ENCODE assay signal across 8 cellular contexts in the genomic region with DNA sequence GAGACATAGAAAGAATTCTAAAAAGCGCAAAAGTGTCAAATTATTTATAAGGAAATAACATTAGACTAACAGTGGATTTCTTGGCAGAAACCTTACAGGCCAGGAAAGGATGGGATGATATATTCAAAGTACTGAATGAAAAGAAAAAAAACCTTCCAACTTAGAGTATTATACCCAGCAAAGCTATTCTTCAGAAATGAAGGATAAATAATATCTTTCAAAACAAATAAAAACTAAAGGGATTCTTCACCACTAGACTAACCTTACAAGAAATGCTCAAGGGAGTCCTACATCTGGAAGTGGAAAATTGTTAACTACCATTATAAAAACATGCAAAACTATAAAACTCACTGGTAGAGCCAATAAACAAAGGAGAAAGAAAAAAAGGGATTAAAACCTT.
"Had no signal": no experiment of that assay in that cellular context is flagged by ENCODE, and none has a peak within 500 bp of the region (broad histone marks: within the 10 kb centered on the region; RNA-seq: fewer than 3 reads in every experiment).

No MANE protein-coding gene starts in this region.

- FAIRE-seq: G401.6, GM12878, GM12891, GM12892, GM18507, GM19239 had no signal

- H3K4me3 ChIP-seq: GM12878 had no signal

- ATAC-seq: GM12878 had no signal

- DNase-seq: GDM1, GF-D8 had no signal
